ENCODE assay signal across 8 cellular contexts in genomic region chr7:66591058-66591800, GRCh38. TPM values are rescaled to one million over a fixed set of nuclear protein-coding genes. Genes with fewer than 3 reads are reported as not detected.
DNase-seq lines count a peak whose midpoint lies in the region; ATAC-seq and TF ChIP-seq lines count a peak whose summit lies in the region.
"Not testable (repeated sequence)": the region's sequence is repeated elsewhere in the genome, so short reads cannot be mapped to it uniquely, and the experiment has no call there.

No MANE protein-coding gene starts in this region.

- H3K9ac ChIP-seq in GM23248 (peak overlapping the region; percentile 100), HUES64 (ENCODE audit: low read depth, low read length) (peak overlapping the region; percentile 91), stomach smooth muscle (ENCODE audit: low read length in 2 of 2) (peak overlapping the region; percentile 80 to 92)

- peaks cover 37% of the 10 kb centered on the region for H3K4me1 ChIP-seq in CD8-positive, alpha-beta T cell (ENCODE audit: insufficient read depth, low read length)
- H3K4me1 ChIP-seq in GM23248 (ENCODE audit: insufficient read depth) (peaks cover 46% of the 10 kb centered on the region), stomach smooth muscle (ENCODE audit: control insufficient read depth, insufficient read depth, low read length) (peaks cover 23% of the 10 kb centered on the region)
- H3K4me1 ChIP-seq in HUES64 (ENCODE audit: insufficient read depth, low read length); breast epithelium: not testable (repeated sequence)

- not testable (repeated sequence) for H3K27me3 Mint-ChIP-seq in CD8-positive, alpha-beta T cell (ENCODE audit: low read depth); nephron (ENCODE audit: low read depth)

- DNase-seq in CD8-positive, alpha-beta T cell = peak in 4 of 7 experiments; percentile 10 to 49 (median 22)
- DNase-seq in GM23248 (peak; percentile 61), breast epithelium (ENCODE audit: low spot score in 2 of 2) (peak in 1 of 2 donors; percentile 23)
- not testable (repeated sequence) for DNase-seq in left ventricle myocardium superior

- CTCF ChIA-PET in CD8-positive, alpha-beta T cell (lab: Charles Lee) = not testable (repeated sequence)

- WGBS in GM23248 (ENCODE audit: low coverage in 1 of 2, low lambda C conversion rate in 2 of 2, missing lambda C conversion rate in 2 of 2), 2 experiments = 1% methylated on average over 28 to 35 of the region's 35 CpGs
- 4% methylated on average over 35 of the region's 35 CpGs for WGBS in HUES64

- ATAC-seq in CD8-positive, alpha-beta T cell = not testable (repeated sequence)
- peak; percentile 39 for ATAC-seq in left ventricle myocardium superior

- peak overlapping the region; percentile 88 for H3K27ac Mint-ChIP-seq in CD8-positive, alpha-beta T cell
- H3K27ac Mint-ChIP-seq in nephron = peak overlapping the region; percentile 95 to 99 (median 99)

- not testable (repeated sequence) for TF ChIP-seq CTCF in CD8-positive, alpha-beta T cell (IDR thresholded peaks at IDR 0.05); VCaP (conservative IDR thresholded peaks at IDR 0.05); breast epithelium (IDR thresholded peaks at IDR 0.05); nephron (IDR thresholded peaks at IDR 0.05; ENCODE audit: unreplicated experiment in 3 of 3)

- TF ChIP-seq POLR2A in breast epithelium (IDR thresholded peaks at IDR 0.05) = not testable (repeated sequence)

- not testable (repeated sequence) for H3K9me3 Mint-ChIP-seq in CD8-positive, alpha-beta T cell
- peaks cover 11% of the 10 kb centered on the region for H3K9me3 Mint-ChIP-seq in nephron

- H2AFZ ChIP-seq in GM23248 = peak overlapping the region; percentile 89

- H4K20me1 ChIP-seq in GM23248 (ENCODE audit: insufficient read depth) = not testable (repeated sequence)

- peak overlapping the region; percentile 99 for H3K4me3 Mint-ChIP-seq in CD8-positive, alpha-beta T cell
- peak overlapping the region; percentile 96 to 99 (median 99) for H3K4me3 Mint-ChIP-seq in nephron

- peaks cover 88% of the 10 kb centered on the region for H3K79me2 ChIP-seq in GM23248 (ENCODE audit: insufficient read depth)

- H3F3A ChIP-seq in GM23248 (ENCODE audit: insufficient read depth) = peaks cover 30% of the 10 kb centered on the region

- H3K4me3 ChIP-seq in CD8-positive, alpha-beta T cell (ENCODE audit: low read depth, low read length) = peak overlapping the region; percentile 73
- H3K4me3 ChIP-seq in GM23248 = peak overlapping the region; percentile 99
- peak overlapping the region; percentile 79 for H3K4me3 ChIP-seq in HUES64 (ENCODE audit: low read length)
- H3K4me3 ChIP-seq in breast epithelium = peak overlapping the region; percentile 84 to 97 (median 91)
- peak overlapping the region; percentile 69 to 90 for H3K4me3 ChIP-seq in stomach smooth muscle (ENCODE audit: low read length in 2 of 2)

- POLR2A ChIA-PET in CD8-positive, alpha-beta T cell (lab: Charles Lee) = not testable (repeated sequence)

- not testable (repeated sequence) for H3K27me3 ChIP-seq in CD8-positive, alpha-beta T cell (ENCODE audit: insufficient read depth, low read length); GM23248 (replicated peaks; ENCODE audit: insufficient read depth); HUES64 (ENCODE audit: insufficient read depth, low read length); breast epithelium; stomach smooth muscle (ENCODE audit: control insufficient read depth in 1 of 2, insufficient read depth in 2 of 2, low read length in 2 of 2)

- intact Hi-C loops in CD8-positive, alpha-beta T cell (cut with DNase I, micrococcal nuclease) = loop anchor here (5.0 to 10.0 kb wide), 3 partner anchors 254 to 474 kb away; partner anchors contain the start of genes SBDS (in 1 of the 2) and TYW1 (in 1 of the 2)
- intact Hi-C loops in breast epithelium (cut with DNase I; ENCODE audit: low total_unique reads); left ventricle myocardium superior (cut with micrococcal nuclease): not testable (repeated sequence)

- H3K9me3 ChIP-seq in CD8-positive, alpha-beta T cell (ENCODE audit: low read length); GM23248 (ENCODE audit: low read depth); breast epithelium; stomach smooth muscle (ENCODE audit: control insufficient read depth in 2 of 2, low read length in 2 of 2): not testable (repeated sequence)
- peaks cover 10% of the 10 kb centered on the region; the same call in 1 of the 2 replicates for H3K9me3 ChIP-seq in HUES64 (ENCODE audit: insufficient read depth, low read depth, low read length)

- in situ Hi-C loops in GM23248 (cut with MboI) = not testable (repeated sequence)

- H3K27ac ChIP-seq in CD8-positive, alpha-beta T cell (ENCODE audit: low read depth, low read length) = peak overlapping the region; percentile 67
- H3K27ac ChIP-seq in GM23248 (peak overlapping the region; percentile 99), HUES64 (ENCODE audit: low read depth, low read length) (peak overlapping the region; percentile 99), VCaP (peak overlapping the region; percentile 88), breast epithelium (peak overlapping the region; percentile 95 to 100), stomach smooth muscle (ENCODE audit: low read length) (peak overlapping the region; percentile 96)

- H3K36me3 Mint-ChIP-seq in CD8-positive, alpha-beta T cell = peaks cover 22% of the 10 kb centered on the region
- not testable (repeated sequence) for H3K36me3 Mint-ChIP-seq in nephron (ENCODE audit: low read depth)

- peak overlapping the region; percentile 95 for H3K4me2 ChIP-seq in GM23248 (ENCODE audit: unreplicated experiment)

- H3K9me2 ChIP-seq in GM23248 (ENCODE audit: insufficient read depth) = not testable (repeated sequence)

- not testable (repeated sequence) for H3K36me3 ChIP-seq in CD8-positive, alpha-beta T cell (ENCODE audit: insufficient read depth, low read length); GM23248 (ENCODE audit: low read depth); HUES64 (ENCODE audit: insufficient read depth, low read length); breast epithelium; stomach smooth muscle (ENCODE audit: control insufficient read depth in 2 of 2, insufficient read depth in 2 of 2, low read length in 2 of 2)

- H3K4me1 Mint-ChIP-seq in CD8-positive, alpha-beta T cell (ENCODE audit: low read depth) = peaks cover 55% of the 10 kb centered on the region
- peaks cover 31% of the 10 kb centered on the region for H3K4me1 Mint-ChIP-seq in nephron

RNA-seq across cellular contexts. Expression of gene KCTD7, which starts 37.5 kb away (rescaled TPM):
- 10 to 100 TPM; 12.9 to 13.2 TPM for total RNA-seq in CD8-positive, alpha-beta T cell
- 11.6 and 14.9 TPM in 2 replicates for total RNA-seq in GM23248 (2014; rRNA removed; shearing (Covaris generic))
- polyA plus RNA-seq in GM23248 (2016; fragmentation: Nextera tagmentation; extraction: Ambion mirVana) = 4.9 and 5.0 TPM in 2 replicates
- 8.5 TPM for polyA plus RNA-seq in HUES64 (2013, experiment 1 of 2)
- 9.2 TPM for polyA plus RNA-seq in HUES64 (2013, experiment 2 of 2)
- total RNA-seq in breast epithelium (10 to 100 TPM; 13.4 to 25.4 (median 18.0) TPM), left ventricle myocardium superior (8.0 TPM)
